ENCODE assay signal across 19 cellular contexts in the genomic region with DNA sequence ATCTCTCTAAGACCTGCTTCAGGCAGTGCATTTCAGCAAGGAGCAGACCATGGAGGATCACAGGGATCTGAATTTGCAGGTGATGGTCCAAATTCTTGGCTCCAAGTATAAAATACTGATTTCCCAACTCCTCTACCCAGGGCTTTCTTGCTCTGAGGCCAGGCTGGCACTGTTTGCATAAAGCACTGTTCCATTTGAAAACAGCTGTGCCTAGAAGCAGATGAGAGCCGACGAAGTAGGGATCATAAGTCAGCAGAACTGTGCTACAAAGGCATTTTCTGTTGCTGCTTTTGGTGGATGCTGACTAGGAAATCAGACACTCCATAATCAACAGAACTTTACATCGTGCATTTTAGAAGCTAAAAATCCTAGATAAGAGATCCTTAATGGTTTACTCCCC.
"Had no signal": no experiment of that assay in that cellular context is flagged by ENCODE, and none has a peak within 500 bp of the region (broad histone marks: within the 10 kb centered on the region; RNA-seq: fewer than 3 reads in every experiment).

No MANE protein-coding gene starts in this region.

- H3K36me3 ChIP-seq: esophagus squamous epithelium, heart left ventricle, spleen, tibial artery, upper lobe of left lung, uterus had no signal

- DNase-seq: cortex of kidney; effector CD8-positive, alpha-beta T cell; esophagus squamous epithelium; foreskin melanocyte; heart left ventricle; hippocampal formation; islet precursor cell; mammary epithelial cell; naive thymus-derived CD4-positive, alpha-beta T cell; nephron progenitor cell; spleen; stimulated activated CD4-positive, alpha-beta T cell treated with anti-CD3 and anti-CD28 coated beads, Interleukin-15, amount 100 ng/mL, for 24 hours; stimulated activated CD4-positive, alpha-beta T cell treated with anti-CD3 and anti-CD28 coated beads, Interleukin-1b, Interleukin-23, amount 100 ng/mL, for 48 hours; stimulated activated CD4-positive, alpha-beta T cell treated with anti-CD3 and anti-CD28 coated beads, Interleukin-4, amount 100 ng/mL, for 24 hours; tibial artery; upper lobe of left lung; uterus had no signal

- H3K4me1 ChIP-seq: esophagus squamous epithelium, heart left ventricle, spleen, tibial artery, upper lobe of left lung, uterus had no signal

- H3K27ac ChIP-seq: epithelial cell of prostate, esophagus squamous epithelium, heart left ventricle, spleen, tibial artery, upper lobe of left lung, uterus had no signal

- H3K27me3 ChIP-seq: dorsolateral prefrontal cortex, heart left ventricle, spleen, upper lobe of left lung, uterus had no signal

- H3K9me3 ChIP-seq: esophagus squamous epithelium, heart left ventricle, spleen, tibial artery, upper lobe of left lung, uterus had no signal

- H3K4me3 ChIP-seq: dorsolateral prefrontal cortex, esophagus squamous epithelium, heart left ventricle, spleen, tibial artery, upper lobe of left lung, uterus had no signal
